13 cellular contexts compared by ENCODE assay signal in the genomic region with DNA sequence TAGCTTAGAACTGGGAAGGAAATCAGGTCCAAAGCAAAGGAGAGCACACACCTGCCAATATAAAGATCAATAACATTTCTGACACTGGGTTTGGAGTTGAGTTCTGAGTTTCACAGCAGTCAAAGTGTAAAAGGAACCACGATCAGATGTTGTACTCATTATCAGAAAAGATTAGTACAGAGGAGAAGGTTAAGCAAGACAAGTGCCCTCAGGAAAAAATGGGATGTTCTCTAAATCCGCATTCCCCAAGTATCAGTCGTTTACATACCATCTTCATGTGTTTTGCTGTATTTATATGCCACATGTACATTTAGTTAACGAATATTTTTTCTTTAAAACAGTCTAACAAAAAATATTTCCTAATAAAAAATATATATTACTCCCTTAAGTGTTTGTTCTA. TPM values are rescaled to one million over a fixed set of nuclear protein-coding genes. Genes with fewer than 3 reads are reported as not detected.
DNase-seq lines count a peak whose midpoint lies in the region; ATAC-seq and TF ChIP-seq lines count a peak whose summit lies in the region.
"Had no signal": no experiment of that assay in that cellular context is flagged by ENCODE, and none has a peak within 500 bp of the region (broad histone marks: within the 10 kb centered on the region; RNA-seq: fewer than 3 reads in every experiment).

No MANE protein-coding gene starts in this region.

- no peak overlapping the region for H3K56ac ChIP-seq in IMR-90 (ENCODE audit: extremely low read depth, insufficient read depth, low read length)

- no peak overlapping the region for H3K4me3 ChIP-seq in SK-N-SH (ENCODE audit: low read depth in 2 of 2, low read length in 1 of 2)
- H3K4me3 ChIP-seq in IMR-90 (ENCODE audit: insufficient read depth, low read depth, low read length), result no peak overlapping the region
- H3K4me3 ChIP-seq in endocrine pancreas (ENCODE audit: control insufficient read depth, insufficient read depth, low read length), result peak overlapping the region; percentile 45
- H3K4me3 ChIP-seq in gastrocnemius medialis, result no peak overlapping the region
- no peak overlapping the region for H3K4me3 ChIP-seq in Karpas-422 (ENCODE audit: low read length)
- H3K4me3 ChIP-seq: MG63 had no signal

- CTCF ChIA-PET in SK-N-SH (lab: Yijun Ruan, JAX), result interaction anchor here (1.2 to 1.4 kb wide), 2 partner anchors 71 to 73 kb away, joined by 4 to 5 read pairs; no protein-coding TSS in a partner anchor
- CTCF ChIA-PET in IMR-90 (lab: Yijun Ruan, JAX), result interaction anchor here (0.7 kb wide), 1 partner anchor 74 kb away, joined by 3 read pairs; no protein-coding TSS in a partner anchor

- H3K4me1 ChIP-seq in SK-N-SH (ENCODE audit: control insufficient read depth in 1 of 2, insufficient read depth in 2 of 2, low read depth in 1 of 2, low read length in 1 of 2) (peaks cover 2 to 6% of the 10 kb centered on the region in 2 experiments; a peak in 2 of 4 replicates), IMR-90 (ENCODE audit: control insufficient read depth, insufficient read depth, low read length) (peaks cover 6% of the 10 kb centered on the region), endocrine pancreas (ENCODE audit: control insufficient read depth, insufficient read depth, low read length) (peaks cover 4% of the 10 kb centered on the region), gastrocnemius medialis (peaks cover 0 to 5% of the 10 kb centered on the region in 2 donors), Karpas-422 (ENCODE audit: low read length) (no peaks in the 10 kb centered on the region)

- no peak overlapping the region for H4K5ac ChIP-seq in IMR-90 (ENCODE audit: low read depth, low read length)

- H4K8ac ChIP-seq in IMR-90 (ENCODE audit: low read depth in 2 of 2, low read length in 2 of 2), result no peak overlapping the region

- H3K4me2 ChIP-seq in SK-N-SH (no peak overlapping the region), IMR-90 (ENCODE audit: low read depth, low read length) (no peak overlapping the region), Karpas-422 (ENCODE audit: low read depth, low read length, poor library complexity, severe bottlenecking) (no peak overlapping the region)

- no peak overlapping the region for H2BK5ac ChIP-seq in IMR-90 (ENCODE audit: low read depth, low read length, poor library complexity, severe bottlenecking)

- no peak overlapping the region for H3K4ac ChIP-seq in IMR-90 (ENCODE audit: low read depth, low read length)

- ATAC-seq in SK-N-SH treated with all-trans-retinoic acid at 6 μM for 48 hours, result no peak
- no peak for ATAC-seq in IMR-90 (ENCODE audit: low read depth)
- ATAC-seq in gastrocnemius medialis, result no peak

- H2AFZ ChIP-seq in SK-N-SH (ENCODE audit: low read depth) (peak overlapping the region; percentile 84; the same call in 1 of the 2 replicates), IMR-90 (replicated peaks; ENCODE audit: low read length, poor library complexity) (no peak overlapping the region), Karpas-422 (ENCODE audit: low read length) (no peak overlapping the region)

- no peak overlapping the region for H3K9ac ChIP-seq in SK-N-SH
- H3K9ac ChIP-seq in IMR-90 (ENCODE audit: low read depth, low read length), result no peak overlapping the region
- no peak overlapping the region for H3K9ac ChIP-seq in endocrine pancreas (ENCODE audit: control insufficient read depth, insufficient read depth, low read length)
- no peak overlapping the region for H3K9ac ChIP-seq in Karpas-422 (ENCODE audit: low read length)

- TF ChIP-seq POLR2A in IMR-90 (IDR thresholded peaks at IDR 0.05; ENCODE audit: low read depth, low read length) (no peak), gastrocnemius medialis (IDR thresholded peaks at IDR 0.05) (no peak)

- peak overlapping the region; percentile 24; the same call in 1 of the 2 replicates for H3K23ac ChIP-seq in IMR-90 (ENCODE audit: low read depth, low read length)

- H3K18ac ChIP-seq in IMR-90 (ENCODE audit: low read depth, low read length), result 0 out of 2 replicates have a peak overlapping the region, but pooled peaks have one; percentile 26

- no peak for TF ChIP-seq EP300 in SK-N-SH (IDR thresholded peaks at IDR 0.05; ENCODE audit: borderline replicate concordance in 1 of 2, low read depth in 1 of 2, low read length in 1 of 2)

- WGBS in SK-N-SH (ENCODE audit: low lambda C conversion rate), result 80% methylated on average over 4 of the region's 4 CpGs
- no CpG with 5 or more reads among the region's 4 CpGs for WGBS in IMR-90 (ENCODE audit: extremely low coverage in 2 of 2, insufficient read length in 1 of 2), 2 experiments

- no peaks in the 10 kb centered on the region for H3K79me1 ChIP-seq in IMR-90 (ENCODE audit: low read depth in 1 of 2, low read length in 2 of 2)

- H3F3A ChIP-seq in SK-N-SH (replicated peaks; ENCODE audit: insufficient read depth), result peaks cover 8% of the 10 kb centered on the region

- H4K91ac ChIP-seq in IMR-90 (ENCODE audit: insufficient read depth, low read depth, low read length), result no peak overlapping the region

- no peak overlapping the region for H3K14ac ChIP-seq in IMR-90 (replicated peaks; ENCODE audit: low read depth, low read length)

- BruUV-seq in IMR-90 (replicated peaks; lab: Mats Ljungman, UMichigan), result no TSS peak

- H2BK15ac ChIP-seq in IMR-90 (ENCODE audit: low read depth, low read length), result peak overlapping the region; percentile 8; the same call in 1 of the 3 replicates

- no peak for TF ChIP-seq CTCF in SK-N-SH (IDR thresholded peaks at IDR 0.05)
- TF ChIP-seq CTCF in IMR-90 (conservative IDR thresholded peaks at IDR 0.05; ENCODE audit: low read depth, low read length), result no peak
- no peak for TF ChIP-seq CTCF in gastrocnemius medialis (IDR thresholded peaks at IDR 0.05 in 4 of 5, conservative IDR thresholded peaks at IDR 0.05 in 1 of 5)

- no peak overlapping the region for H2BK20ac ChIP-seq in IMR-90 (ENCODE audit: low read depth, low read length)

- no peaks in the 10 kb centered on the region for H3K9me2 ChIP-seq in SK-N-SH
- no peaks in the 10 kb centered on the region for H3K9me2 ChIP-seq in Karpas-422 (replicated peaks; ENCODE audit: insufficient read depth, low read length)

- H3K9me3 ChIP-seq in SK-N-SH (no peaks in the 10 kb centered on the region), IMR-90 (ENCODE audit: control insufficient read depth, insufficient read depth, low read length) (no peaks in the 10 kb centered on the region), endocrine pancreas (ENCODE audit: control insufficient read depth, low read length) (no peaks in the 10 kb centered on the region), gastrocnemius medialis (no peaks in the 10 kb centered on the region), Karpas-422 (ENCODE audit: low read length) (no peaks in the 10 kb centered on the region)
- H3K9me3 ChIP-seq: MG63 had no signal

- H3K79me2 ChIP-seq in SK-N-SH (ENCODE audit: insufficient read depth) (no peaks in the 10 kb centered on the region), Karpas-422 (ENCODE audit: low read length) (no peaks in the 10 kb centered on the region)

- no peak overlapping the region for H2AK9ac ChIP-seq in IMR-90 (replicated peaks; ENCODE audit: low read depth, low read length, poor library complexity)

- H3K27ac ChIP-seq in SK-N-SH (ENCODE audit: low read depth in 2 of 2, low read length in 1 of 2) (no peak overlapping the region), IMR-90 (ENCODE audit: insufficient read depth, low read length) (no peak overlapping the region), gastrocnemius medialis (peak overlapping the region; percentile 82 to 86 (median 85)), Karpas-422 (ENCODE audit: low read length) (no peak overlapping the region)
- H3K27ac ChIP-seq: cardiac muscle cell, SK-N-MC had no signal

- no peak overlapping the region for H2AK5ac ChIP-seq in IMR-90 (ENCODE audit: low read depth, low read length)

- H3K36me3 ChIP-seq in SK-N-SH (replicated peaks in 1 of 2; ENCODE audit: control insufficient read depth in 1 of 2, insufficient read depth in 2 of 2, low read length in 1 of 2) (no peaks in the 10 kb centered on the region), IMR-90 (ENCODE audit: control insufficient read depth, insufficient read depth, low read length) (no peaks in the 10 kb centered on the region), endocrine pancreas (ENCODE audit: control insufficient read depth, insufficient read depth, low read length) (no peaks in the 10 kb centered on the region), gastrocnemius medialis (no peaks in the 10 kb centered on the region), Karpas-422 (ENCODE audit: insufficient read depth, low read length) (no peaks in the 10 kb centered on the region)
- H3K36me3 ChIP-seq: cardiac muscle cell, MG63 had no signal

- H3K9me1 ChIP-seq in IMR-90 (ENCODE audit: insufficient read depth, low read length), result 0 out of 2 replicates have a peak, but pooled peaks cover 3% of the 10 kb centered on the region

- no peak for TF ChIP-seq RAD21 in SK-N-SH (IDR thresholded peaks at IDR 0.05; ENCODE audit: low read length)
- no peak for TF ChIP-seq RAD21 in IMR-90 (IDR thresholded peaks at IDR 0.05; ENCODE audit: low read length)

- no peaks in the 10 kb centered on the region for H4K20me1 ChIP-seq in SK-N-SH (ENCODE audit: insufficient read depth)
- H4K20me1 ChIP-seq in IMR-90 (ENCODE audit: insufficient read depth, low read length), result no peaks in the 10 kb centered on the region
- no peaks in the 10 kb centered on the region for H4K20me1 ChIP-seq in Karpas-422 (ENCODE audit: insufficient read depth, low read depth, low read length)

- peak overlapping the region; percentile 62; the same call in 1 of the 2 replicates for H2BK120ac ChIP-seq in IMR-90 (ENCODE audit: low read depth, low read length)

- in situ Hi-C loops in IMR-90 (cut with MboI; ENCODE audit: low sequenced_read_pairs) (no loop called here), gastrocnemius medialis (cut with MboI; ENCODE audit: low sequenced_read_pairs in 4 of 4) (no loop called here)

- intact Hi-C loops in IMR-90 (cut with micrococcal nuclease) (loop anchor here (5.0 kb wide), 1 partner anchor 40 kb away; no protein-coding TSS in a partner anchor), gastrocnemius medialis (cut with DNase I; ENCODE audit: low total_unique reads) (loop anchor here (1.0 to 2.0 kb wide), 2 partner anchors 36 to 41 kb away; no protein-coding TSS in a partner anchor)

- no peaks in the 10 kb centered on the region for H3K27me3 ChIP-seq in SK-N-SH (ENCODE audit: insufficient read depth)
- no peaks in the 10 kb centered on the region for H3K27me3 ChIP-seq in IMR-90 (ENCODE audit: control insufficient read depth, insufficient read depth, low read length)
- H3K27me3 ChIP-seq in endocrine pancreas (ENCODE audit: control insufficient read depth, insufficient read depth, low read length), result no peaks in the 10 kb centered on the region
- no peaks in the 10 kb centered on the region for H3K27me3 ChIP-seq in gastrocnemius medialis
- no peaks in the 10 kb centered on the region for H3K27me3 ChIP-seq in Karpas-422 (ENCODE audit: low read length)
- H3K27me3 ChIP-seq: MG63 had no signal

- DNase-seq in SK-N-SH (no peak), IMR-90 (no peak), gastrocnemius medialis (no peak), COLO829 (ENCODE audit: low spot score) (no peak), Karpas-422 (no peak), HUDEP-2 (lab: John Stamatoyannopoulos, UW; ENCODE audit: unreplicated experiment in 76 of 76) (no peak)
- DNase-seq: activated naive CD4-positive, alpha-beta T cell treated with anti-CD3 and anti-CD28 coated beads, Interleukin-2, amount 50 U/mL, for 16 hours; NCI-H510A had no signal

- POLR2A ChIA-PET in SK-N-SH (lab: Yijun Ruan, JAX) (no interaction called here), IMR-90 (lab: Charles Lee; ENCODE audit: unreplicated experiment) (no interaction called here)

- dilution Hi-C loops in IMR-90 (cut with HindIII; ENCODE audit: low sequenced_read_pairs, unreplicated experiment), result no loop called here

RNA-seq across cellular contexts. Expression of a gene that starts 23.0 kb away (rescaled TPM):
- polyA plus RNA-seq in SK-N-SH (2012; rRNA removed) (53.3 and 55.3 TPM in 2 replicates), IMR-90 (2012; rRNA removed) (64.8 and 85.5 TPM in 2 replicates)
- 73.7 and 93.3 TPM in 2 replicates for polyA plus RNA-seq in SK-N-SH (2012; cell fraction: cytosol; rRNA removed)
- polyA plus RNA-seq in SK-N-SH (2012; cell fraction: nucleus; rRNA removed), result 19.4 and 31.6 TPM in 2 replicates
- total RNA-seq in IMR-90 (2012; rRNA removed) (106 and 155 TPM in 2 replicates), gastrocnemius medialis (10 to 100 TPM; 52.8 to 81.9 (median 59.8) TPM)
- 13.2 and 50.0 TPM in 2 replicates for polyA plus RNA-seq in IMR-90 (2012; cell fraction: cytosol; rRNA removed)
- 20.2 and 33.9 TPM in 2 replicates for polyA plus RNA-seq in IMR-90 (2012; cell fraction: nucleus; rRNA removed; ENCODE audit: low replicate concordance)
- 0.87 and 2.5 TPM in 2 replicates for total RNA-seq in Karpas-422 (2014; rRNA removed; shearing (Covaris generic); ENCODE audit: low replicate concordance)

Comparison
In these comparisons a context has a peak if more than half of its experiments do, and no peak if none do; other contexts are left out.
1. H3K27ac ChIP-seq: peak in gastrocnemius medialis (4 of 4); none in SK-N-SH (0 of 2), IMR-90 (single experiment) and Karpas-422 (single experiment).
2. RNA of a gene that starts 23.0 kb away (total RNA-seq): 106 to 155 TPM in IMR-90 and 52.8 to 81.9 TPM in gastrocnemius medialis; 0.87 to 2.5 TPM in Karpas-422; every median in the first group is over 10 times any median in the second.